1 cellular context compared by ENCODE assay signal in the genomic region with DNA sequence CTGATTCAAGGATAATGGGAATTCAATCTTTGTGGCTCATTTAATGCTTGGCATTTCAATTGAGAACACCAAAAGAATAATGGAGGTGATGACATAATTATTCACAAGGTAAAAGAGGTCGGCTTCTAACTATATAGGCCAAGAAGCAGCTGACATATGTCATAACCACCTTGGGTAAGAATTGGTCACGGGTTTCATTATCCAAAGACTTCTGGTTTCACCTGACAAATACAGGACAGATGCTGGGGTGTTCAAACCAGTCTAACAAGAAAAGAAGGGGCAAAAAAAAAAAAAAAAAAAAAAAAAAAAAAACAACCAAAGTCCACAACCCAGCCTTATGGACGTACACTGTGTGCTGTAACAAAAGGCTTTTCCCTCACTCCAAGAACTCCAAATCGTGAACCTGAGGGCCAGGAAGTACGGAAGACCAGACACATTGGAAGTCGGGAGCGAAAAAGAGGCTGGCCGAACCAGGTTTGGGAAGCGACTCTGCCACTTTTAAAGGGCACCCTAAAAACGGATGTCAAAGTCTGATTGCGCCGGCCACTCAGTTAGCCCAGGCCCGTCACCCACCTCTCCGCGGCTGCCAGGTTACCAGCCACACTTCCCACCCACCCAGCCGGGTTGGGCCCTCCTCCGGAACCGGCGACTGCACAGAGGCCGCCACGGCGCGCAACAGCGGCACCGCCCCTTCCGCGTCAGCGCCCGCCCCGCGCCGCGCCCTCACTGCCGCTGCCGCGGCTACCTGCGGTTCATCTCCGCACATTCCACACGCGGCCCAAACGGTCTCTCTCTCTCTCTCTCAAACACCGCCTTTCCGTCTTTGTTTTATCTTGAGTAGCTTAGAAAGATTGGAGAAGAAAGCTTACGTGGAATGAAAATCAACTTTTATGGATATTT.
TF ChIP-seq lines count a peak whose summit lies in the region.

Gene HARBI1 (minus strand): TSS at position 677 of the 900 bp plus-strand sequence. CDS start 990 bp downstream, outside the sequence.

TF ChIP-seq in HEK293, 187 proteins besides CTCF, POLR2A, EP300 and RAD21 (continued from another document and continues in another):
- TF ChIP-seq, protein P1, sequence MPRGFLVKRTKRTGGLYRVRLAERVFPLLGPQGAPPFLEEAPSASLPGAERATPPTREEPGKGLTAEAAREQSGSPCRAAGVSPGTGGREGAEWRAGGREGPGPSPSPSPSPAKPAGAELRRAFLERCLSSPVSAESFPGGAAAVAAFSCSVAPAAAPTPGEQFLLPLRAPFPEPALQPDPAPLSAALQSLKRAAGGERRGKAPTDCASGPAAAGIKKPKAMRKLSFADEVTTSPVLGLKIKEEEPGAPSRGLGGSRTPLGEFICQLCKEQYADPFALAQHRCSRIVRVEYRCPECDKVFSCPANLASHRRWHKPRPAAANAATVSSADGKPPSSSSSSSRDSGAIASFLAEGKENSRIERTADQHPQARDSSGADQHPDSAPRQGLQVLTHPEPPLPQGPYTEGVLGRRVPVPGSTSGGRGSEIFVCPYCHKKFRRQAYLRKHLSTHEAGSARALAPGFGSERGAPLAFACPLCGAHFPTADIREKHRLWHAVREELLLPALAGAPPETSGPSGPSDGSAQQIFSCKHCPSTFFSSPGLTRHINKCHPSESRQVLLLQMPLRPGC (tag by site-specific recombination; IDR thresholded peaks at IDR 0.05) = no peak
- peak; percentile 94 for TF ChIP-seq KLF10 (tag by site-specific recombination; IDR thresholded peaks at IDR 0.05)
- no peak for TF ChIP-seq ZNF549 (tag by site-specific recombination; IDR thresholded peaks at IDR 0.05)
- peak; percentile 19; the same call in 1 of the 2 replicates for TF ChIP-seq ZBTB21 (tag by site-specific recombination; IDR thresholded peaks at IDR 0.05)
- TF ChIP-seq ZNF580 (tag by site-specific recombination; IDR thresholded peaks at IDR 0.05) = 0 out of 2 replicates have a peak, but pooled peaks have one; percentile 43
- TF ChIP-seq ZNF585B (tag by site-specific recombination; IDR thresholded peaks at IDR 0.05) = no peak
- TF ChIP-seq FEZF1 (tag by site-specific recombination; IDR thresholded peaks at IDR 0.05) = no peak
- TF ChIP-seq ZNF280D (tag by site-specific recombination; IDR thresholded peaks at IDR 0.05) = no peak
- no peak for TF ChIP-seq ZNF670 (tag by site-specific recombination; IDR thresholded peaks at IDR 0.05; ENCODE audit: low read depth)
- TF ChIP-seq ZEB2 (tag by site-specific recombination; IDR thresholded peaks at IDR 0.05) = peak; percentile 99
- TF ChIP-seq ZNF37A (tag by site-specific recombination; IDR thresholded peaks at IDR 0.05) = no peak
- peak; percentile 44; the same call in 1 of the 2 replicates for TF ChIP-seq HIC1 (tag by site-specific recombination; IDR thresholded peaks at IDR 0.05)
- no peak for TF ChIP-seq ZNF302 (tag by site-specific recombination; IDR thresholded peaks at IDR 0.05; ENCODE audit: low read depth)
- TF ChIP-seq ELK4 (IDR thresholded peaks at IDR 0.05; ENCODE audit: borderline replicate concordance, low read depth, low read length) = no peak
- TF ChIP-seq ZNF843 (tag by site-specific recombination; IDR thresholded peaks at IDR 0.05) = no peak
- TF ChIP-seq HOXA7 (CRISPR knock-in tag; IDR thresholded peaks at IDR 0.05; ENCODE audit: borderline replicate concordance) = no peak
- TF ChIP-seq ZNF692 (tag by site-specific recombination; IDR thresholded peaks at IDR 0.05) = peak; percentile 50; the same call in 1 of the 2 replicates
- 0 out of 2 replicates have a peak, but pooled peaks have one; percentile 25 for TF ChIP-seq ZNF366 (tag by site-specific recombination; conservative IDR thresholded peaks at IDR 0.05)
- TF ChIP-seq TCF7L2 (IDR thresholded peaks at IDR 0.05; ENCODE audit: borderline replicate concordance, low read depth, low read length) = no peak
- no peak for TF ChIP-seq ZNF133 (tag by site-specific recombination; IDR thresholded peaks at IDR 0.05)
- TF ChIP-seq, protein P2, sequence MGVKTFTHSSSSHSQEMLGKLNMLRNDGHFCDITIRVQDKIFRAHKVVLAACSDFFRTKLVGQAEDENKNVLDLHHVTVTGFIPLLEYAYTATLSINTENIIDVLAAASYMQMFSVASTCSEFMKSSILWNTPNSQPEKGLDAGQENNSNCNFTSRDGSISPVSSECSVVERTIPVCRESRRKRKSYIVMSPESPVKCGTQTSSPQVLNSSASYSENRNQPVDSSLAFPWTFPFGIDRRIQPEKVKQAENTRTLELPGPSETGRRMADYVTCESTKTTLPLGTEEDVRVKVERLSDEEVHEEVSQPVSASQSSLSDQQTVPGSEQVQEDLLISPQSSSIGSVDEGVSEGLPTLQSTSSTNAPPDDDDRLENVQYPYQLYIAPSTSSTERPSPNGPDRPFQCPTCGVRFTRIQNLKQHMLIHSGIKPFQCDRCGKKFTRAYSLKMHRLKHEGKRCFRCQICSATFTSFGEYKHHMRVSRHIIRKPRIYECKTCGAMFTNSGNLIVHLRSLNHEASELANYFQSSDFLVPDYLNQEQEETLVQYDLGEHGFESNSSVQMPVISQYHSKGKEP (tag by site-specific recombination; IDR thresholded peaks at IDR 0.05) = no peak
- TF ChIP-seq ZNF169 (tag by site-specific recombination; IDR thresholded peaks at IDR 0.05) = no peak
- peak; percentile 7; the same call in 1 of the 2 replicates for TF ChIP-seq ZNF335 (tag by site-specific recombination; conservative IDR thresholded peaks at IDR 0.05)
- TF ChIP-seq SCRT2 (tag by site-specific recombination; IDR thresholded peaks at IDR 0.05) = peak; percentile 84
- TF ChIP-seq ZNF311 (tag by site-specific recombination; IDR thresholded peaks at IDR 0.05; ENCODE audit: borderline replicate concordance) = no peak
- TF ChIP-seq ZNF501 (tag by site-specific recombination; IDR thresholded peaks at IDR 0.05) = peak; percentile 62
- peak; percentile 74 for TF ChIP-seq SP2 (tag by site-specific recombination; IDR thresholded peaks at IDR 0.05)
- TF ChIP-seq YY1 (tag by site-specific recombination; IDR thresholded peaks at IDR 0.05) = no peak; the same call in 1 of the 2 replicates
- TF ChIP-seq ZNF510 (tag by site-specific recombination; IDR thresholded peaks at IDR 0.05; ENCODE audit: insufficient replicate concordance) = peak; percentile 52
- 0 out of 2 replicates have a peak, but pooled peaks have one; percentile 5 for TF ChIP-seq GLIS1 (tag by site-specific recombination; IDR thresholded peaks at IDR 0.05)
- TF ChIP-seq ZNF704 (tag by site-specific recombination; IDR thresholded peaks at IDR 0.05) = no peak
- peak; percentile 75 for TF ChIP-seq KLF17 (tag by site-specific recombination; IDR thresholded peaks at IDR 0.05)
- no peak for TF ChIP-seq ZNF658 (tag by site-specific recombination; IDR thresholded peaks at IDR 0.05)
- TF ChIP-seq ZNF114 (tag by site-specific recombination; IDR thresholded peaks at IDR 0.05) = no peak
- no peak for TF ChIP-seq MEIS1 (CRISPR knock-in tag; IDR thresholded peaks at IDR 0.05; ENCODE audit: borderline replicate concordance)
- TF ChIP-seq ZNF596 (tag by site-specific recombination; IDR thresholded peaks at IDR 0.05) = no peak
- TF ChIP-seq ZNF404 (tag by site-specific recombination; IDR thresholded peaks at IDR 0.05) = no peak
- no peak for TF ChIP-seq ZBTB20 (tag by site-specific recombination; IDR thresholded peaks at IDR 0.05)
- TF ChIP-seq, protein P3, sequence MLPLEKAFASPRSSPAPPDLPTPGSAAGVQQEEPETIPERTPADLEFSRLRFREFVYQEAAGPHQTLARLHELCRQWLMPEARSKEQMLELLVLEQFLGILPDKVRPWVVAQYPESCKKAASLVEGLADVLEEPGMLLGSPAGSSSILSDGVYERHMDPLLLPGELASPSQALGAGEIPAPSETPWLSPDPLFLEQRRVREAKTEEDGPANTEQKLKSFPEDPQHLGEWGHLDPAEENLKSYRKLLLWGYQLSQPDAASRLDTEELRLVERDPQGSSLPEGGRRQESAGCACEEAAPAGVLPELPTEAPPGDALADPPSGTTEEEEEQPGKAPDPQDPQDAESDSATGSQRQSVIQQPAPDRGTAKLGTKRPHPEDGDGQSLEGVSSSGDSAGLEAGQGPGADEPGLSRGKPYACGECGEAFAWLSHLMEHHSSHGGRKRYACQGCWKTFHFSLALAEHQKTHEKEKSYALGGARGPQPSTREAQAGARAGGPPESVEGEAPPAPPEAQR (tag by site-specific recombination; IDR thresholded peaks at IDR 0.05) = 0 out of 2 replicates have a peak, but pooled peaks have one; percentile 20
- peak; percentile 82 for TF ChIP-seq ZNF76 (tag by site-specific recombination; IDR thresholded peaks at IDR 0.05; ENCODE audit: borderline replicate concordance, low read depth)
- peak; percentile 91; the same call in 1 of the 2 replicates for TF ChIP-seq KLF7 (tag by site-specific recombination; IDR thresholded peaks at IDR 0.05; ENCODE audit: borderline replicate concordance)
- no peak for TF ChIP-seq REPIN1 (tag by site-specific recombination; IDR thresholded peaks at IDR 0.05; ENCODE audit: low read depth)
- TF ChIP-seq SP3 (tag by site-specific recombination; IDR thresholded peaks at IDR 0.05) = peak; percentile 94
- TF ChIP-seq ZBTB8A (tag by site-specific recombination; IDR thresholded peaks at IDR 0.05) = peak; percentile 82
- TF ChIP-seq ZNF768 (tag by site-specific recombination; IDR thresholded peaks at IDR 0.05) = no peak
